1 cellular context compared by ENCODE assay signal in genomic region chr22:20256562-20257473, GRCh38.
A peak's percentile ranks its signal among the peaks of the same experiment; 100 is the strongest.
TF ChIP-seq lines count a peak whose summit lies in the region.

No MANE protein-coding gene starts in this region.

TF ChIP-seq in K562, 482 proteins besides CTCF, POLR2A, EP300 and RAD21 (continued from another document):
- TF ChIP-seq HOMEZ (CRISPR knock-in tag; IDR thresholded peaks at IDR 0.05) (peak; percentile 51; the same call in 1 of the 2 replicates), ZNF133 (CRISPR knock-in tag; IDR thresholded peaks at IDR 0.05) (peak; percentile 22; the same call in 1 of the 2 replicates), PRDM10 (IDR thresholded peaks at IDR 0.05; ENCODE audit: partially characterized antibody) (no peak), ZNF398 (CRISPR knock-in tag; IDR thresholded peaks at IDR 0.05) (no peak), ZNF197 (CRISPR knock-in tag; IDR thresholded peaks at IDR 0.05; ENCODE audit: low read depth) (no peak), USF2 (CRISPR knock-in tag; IDR thresholded peaks at IDR 0.05) (peak; percentile 49; the same call in 1 of the 2 replicates), BHLHE40 (IDR thresholded peaks at IDR 0.05; ENCODE audit: low read length) (0 out of 2 replicates have a peak, but pooled peaks have one; percentile 19), ZNF583 (CRISPR knock-in tag; IDR thresholded peaks at IDR 0.05) (0 out of 2 replicates have a peak, but pooled peaks have one; percentile 63), JUNB (CRISPR knock-in tag; conservative IDR thresholded peaks at IDR 0.05) (no peak), ZNF740 (CRISPR knock-in tag; IDR thresholded peaks at IDR 0.05) (no peak), ZNF740 (tag; IDR thresholded peaks at IDR 0.05) (no peak), ZNF436 (CRISPR knock-in tag; IDR thresholded peaks at IDR 0.05) (no peak), ZNF57 (CRISPR knock-in tag; IDR thresholded peaks at IDR 0.05) (peak; percentile 22; the same call in 1 of the 2 replicates), ZFP30 (CRISPR knock-in tag; IDR thresholded peaks at IDR 0.05; ENCODE audit: borderline replicate concordance) (peak; percentile 81; the same call in 1 of the 2 replicates), ARID2 (IDR thresholded peaks at IDR 0.05) (no peak), SLC30A9 (CRISPR knock-in tag; IDR thresholded peaks at IDR 0.05) (no peak), ZFX (CRISPR knock-in tag; IDR thresholded peaks at IDR 0.05) (peak; percentile 50), CLOCK (CRISPR knock-in tag; IDR thresholded peaks at IDR 0.05; ENCODE audit: borderline replicate concordance) (0 out of 2 replicates have a peak, but pooled peaks have one; percentile 55), RREB1 (CRISPR knock-in tag; IDR thresholded peaks at IDR 0.05) (peak; percentile 77), ZNF445 (CRISPR knock-in tag; IDR thresholded peaks at IDR 0.05; ENCODE audit: low read depth) (0 out of 2 replicates have a peak, but pooled peaks have one; percentile 9), ZNF175 (CRISPR knock-in tag; IDR thresholded peaks at IDR 0.05; ENCODE audit: low read depth) (no peak), ZNF12 (CRISPR knock-in tag; IDR thresholded peaks at IDR 0.05) (no peak), KLF13 (tag; IDR thresholded peaks at IDR 0.05; ENCODE audit: borderline replicate concordance, low read depth) (peak; percentile 9; the same call in 1 of the 2 replicates), NCOA4 (IDR thresholded peaks at IDR 0.05; ENCODE audit: partially characterized antibody) (no peak), FOXO4 (CRISPR knock-in tag; IDR thresholded peaks at IDR 0.05) (no peak)
TF ChIP-seq in K562: peak in this region for 61.
